In genomic region chr3:78204977-78205376, GRCh38 we compare ENCODE assay signal across 11 cellular contexts.
DNase-seq lines count a peak whose midpoint lies in the region; ATAC-seq and TF ChIP-seq lines count a peak whose summit lies in the region.
"Had no signal": no experiment of that assay in that cellular context is flagged by ENCODE, and none has a peak within 500 bp of the region (broad histone marks: within the 10 kb centered on the region; RNA-seq: fewer than 3 reads in every experiment).

No MANE protein-coding gene starts in this region.

- in situ Hi-C loops in astrocyte of the spinal cord (cut with HindIII; ENCODE audit: low sequenced_read_pairs), result no loop called here

- TF ChIP-seq CTCF in astrocyte of the spinal cord (IDR thresholded peaks at IDR 0.05; ENCODE audit: low read depth, low read length), result peak; percentile 17
- TF ChIP-seq CTCF in sigmoid colon (IDR thresholded peaks at IDR 0.05), result no peak

- H3K4me1 ChIP-seq in Karpas-422 (ENCODE audit: low read length), result peaks cover 11% of the 10 kb centered on the region
- H3K4me1 ChIP-seq in mesendoderm (ENCODE audit: control insufficient read depth, low read depth, low read length), result peaks cover 2% of the 10 kb centered on the region
- no peaks in the 10 kb centered on the region for H3K4me1 ChIP-seq in sigmoid colon

- H2AK5ac ChIP-seq in mesendoderm (ENCODE audit: low read length), result no peak overlapping the region

- intact Hi-C loops in sigmoid colon (cut with DNase I), result no loop called here

- H3K18ac ChIP-seq in mesendoderm (ENCODE audit: low read length), result no peak overlapping the region

- H3K56ac ChIP-seq in mesendoderm (ENCODE audit: low read length), result no peak overlapping the region

- H3K23ac ChIP-seq in mesendoderm (ENCODE audit: low read length), result no peak overlapping the region

- no peaks in the 10 kb centered on the region for H3K9me3 ChIP-seq in Karpas-422 (ENCODE audit: low read length)
- H3K9me3 ChIP-seq in sigmoid colon, result no peaks in the 10 kb centered on the region
- H3K9me3 ChIP-seq: mucosa of descending colon had no signal

- H3K79me1 ChIP-seq in mesendoderm (ENCODE audit: low read length), result no peaks in the 10 kb centered on the region

- 100% methylated on average over 1 of the region's 5 CpGs for WGBS in mesendoderm (ENCODE audit: extremely low coverage, insufficient coverage, low lambda C conversion rate)
- 42 to 56% methylated on average over 5 of the region's 5 CpGs for WGBS in sigmoid colon, 2 donors

- TF ChIP-seq POLR2A in sigmoid colon (IDR thresholded peaks at IDR 0.05), result no peak

- DNase-seq in COR-L47 (lab: John Stamatoyannopoulos, UW), result peak; percentile 10
- DNase-seq in Karpas-422, result no peak
- DNase-seq in astrocyte of the spinal cord (ENCODE audit: low read depth, low spot score), result peak; percentile 81
- DNase-seq in mesendoderm, result peak; percentile 82
- DNase-seq in stimulated activated CD4-positive, alpha-beta T cell treated with anti-CD3 and anti-CD28 coated beads, Interleukin-4, amount 100 ng/mL, for 4 hours, result no peak
- no peak for DNase-seq in sigmoid colon
- no peak for DNase-seq in DMS79 (lab: John Stamatoyannopoulos, UW)
- DNase-seq: activated CD4-positive, alpha-beta T cell treated with anti-CD3 and anti-CD28 coated beads, Interleukin-2, amount 10 ng/mL, durations not matched to agents 24 days and 14 days; mucosa of descending colon; NCI-H1694 had no signal

- no peak overlapping the region for H2BK15ac ChIP-seq in mesendoderm (replicated peaks; ENCODE audit: low read depth)

- H3K4ac ChIP-seq in mesendoderm (ENCODE audit: low read depth, low read length), result no peak overlapping the region

- no peak overlapping the region for H2BK120ac ChIP-seq in mesendoderm (ENCODE audit: low read depth, low read length)

- H3K9ac ChIP-seq in Karpas-422 (ENCODE audit: low read length) (no peak overlapping the region), mesendoderm (ENCODE audit: low read length) (no peak overlapping the region)

- no peak overlapping the region for H4K5ac ChIP-seq in mesendoderm (ENCODE audit: low read length)

- H4K8ac ChIP-seq in mesendoderm (ENCODE audit: low read depth, low read length), result no peak overlapping the region

- no peaks in the 10 kb centered on the region for H4K20me1 ChIP-seq in Karpas-422 (ENCODE audit: insufficient read depth, low read depth, low read length)

- H3K27me3 ChIP-seq in Karpas-422 (ENCODE audit: low read length) (no peaks in the 10 kb centered on the region), mesendoderm (ENCODE audit: insufficient read depth, low read length, poor library complexity) (no peaks in the 10 kb centered on the region), sigmoid colon (no peaks in the 10 kb centered on the region)

- no peak overlapping the region for H3K4me3 ChIP-seq in Karpas-422 (ENCODE audit: low read length)
- no peak overlapping the region for H3K4me3 ChIP-seq in astrocyte of the spinal cord (ENCODE audit: low read depth, low read length)
- H3K4me3 ChIP-seq in mesendoderm (ENCODE audit: low read length), result no peak overlapping the region
- no peak overlapping the region for H3K4me3 ChIP-seq in sigmoid colon
- H3K4me3 ChIP-seq: mucosa of descending colon had no signal

- no peak for ATAC-seq in activated CD4-positive, CD25-positive, alpha-beta regulatory T cell treated with anti-CD3 and anti-CD28 coated beads, Interleukin-2, amount 50 U/mL, for 24 hours
- ATAC-seq: mucosa of descending colon had no signal

- H2AFZ ChIP-seq in Karpas-422 (ENCODE audit: low read length), result peak overlapping the region; percentile 26; the same call in 1 of the 2 replicates

- peak overlapping the region; percentile 17 for H3K4me2 ChIP-seq in Karpas-422 (ENCODE audit: low read depth, low read length, poor library complexity, severe bottlenecking)
- H3K4me2 ChIP-seq in mesendoderm (ENCODE audit: low read length), result no peak overlapping the region

- H3K27ac ChIP-seq in Karpas-422 (ENCODE audit: low read length), result no peak overlapping the region
- H3K27ac ChIP-seq in mesendoderm (ENCODE audit: low read depth, low read length), result no peak overlapping the region
- no peak overlapping the region for H3K27ac ChIP-seq in sigmoid colon

- no peak overlapping the region for H2BK5ac ChIP-seq in mesendoderm (ENCODE audit: low read length)

- no peaks in the 10 kb centered on the region for H3K9me2 ChIP-seq in Karpas-422 (replicated peaks; ENCODE audit: insufficient read depth, low read length)

- TF ChIP-seq EP300 in sigmoid colon (IDR thresholded peaks at IDR 0.05), result no peak

- H3K79me2 ChIP-seq in Karpas-422 (ENCODE audit: low read length) (no peaks in the 10 kb centered on the region), mesendoderm (ENCODE audit: control insufficient read depth, insufficient read depth, low read length) (no peaks in the 10 kb centered on the region)

- H3K36me3 ChIP-seq in Karpas-422 (ENCODE audit: insufficient read depth, low read length) (no peaks in the 10 kb centered on the region), mesendoderm (ENCODE audit: control insufficient read depth, insufficient read depth, low read length) (no peaks in the 10 kb centered on the region), sigmoid colon (no peaks in the 10 kb centered on the region)

Comparison
In these comparisons a context has a peak if more than half of its experiments do, and no peak if none do; other contexts are left out.
1. DNase-seq: peak in COR-L47 (single experiment), astrocyte of the spinal cord (single experiment) and mesendoderm (single experiment); none in Karpas-422 (single experiment), stimulated activated CD4-positive, alpha-beta T cell treated with anti-CD3 and anti-CD28 coated beads, Interleukin-4, amount 100 ng/mL, for 4 hours (0 of 2), sigmoid colon (single experiment) and DMS79 (single experiment).